In genomic region chrX:74325130-74326059, GRCh38 we compare ENCODE assay signal across 15 cellular contexts. TPM values are rescaled to one million over a fixed set of nuclear protein-coding genes. Genes with fewer than 3 reads are reported as not detected.
DNase-seq lines count a peak whose midpoint lies in the region; ATAC-seq and TF ChIP-seq lines count a peak whose summit lies in the region.
"Had no signal": no experiment of that assay in that cellular context is flagged by ENCODE, and none has a peak within 500 bp of the region (broad histone marks: within the 10 kb centered on the region; RNA-seq: fewer than 3 reads in every experiment).

No MANE protein-coding gene starts in this region.

- no peak for ATAC-seq in GM18907 (IDR thresholded peaks at IDR 0.05; ENCODE audit: unreplicated experiment)
- no peak for ATAC-seq in HG02852 (IDR thresholded peaks at IDR 0.05; ENCODE audit: unreplicated experiment)
- no peak for ATAC-seq in GM18517 (IDR thresholded peaks at IDR 0.05; ENCODE audit: unreplicated experiment)
- ATAC-seq: activated CD8-positive, alpha-beta memory T cell treated with anti-CD3 and anti-CD28 coated beads, Interleukin-2, amount 10 ng/mL, durations not matched to agents 7 days and 5 days had no signal

- H3K36me3 Mint-ChIP-seq in neural crest cell (ENCODE audit: low read depth): no peaks in the 10 kb centered on the region
- H3K36me3 Mint-ChIP-seq: activated CD8-positive, alpha-beta memory T cell treated with anti-CD3 and anti-CD28 coated beads, Interleukin-2, amount 10 ng/mL, durations not matched to agents 7 days and 5 days had no signal

- H3K27ac ChIP-seq in WERI-Rb-1: no peak overlapping the region

- peak overlapping the region; percentile 67 for H3K27ac Mint-ChIP-seq in neural crest cell (ENCODE audit: unreplicated experiment)
- H3K27ac Mint-ChIP-seq: activated CD8-positive, alpha-beta memory T cell treated with anti-CD3 and anti-CD28 coated beads, Interleukin-2, amount 10 ng/mL, durations not matched to agents 7 days and 5 days; dendritic cell treated with granulocyte-macrophage colony-stimulating factor and Interleukin-4, amounts not matched to agents 40 ng/mL and 50 ng/mL, for 4 days had no signal

- H3K27me3 Mint-ChIP-seq in neural crest cell (ENCODE audit: low read depth): no peaks in the 10 kb centered on the region
- H3K27me3 Mint-ChIP-seq: activated CD8-positive, alpha-beta memory T cell treated with anti-CD3 and anti-CD28 coated beads, Interleukin-2, amount 10 ng/mL, durations not matched to agents 7 days and 5 days had no signal

- H3K4me3 Mint-ChIP-seq in neural crest cell: no peak overlapping the region
- H3K4me3 Mint-ChIP-seq: activated CD8-positive, alpha-beta memory T cell treated with anti-CD3 and anti-CD28 coated beads, Interleukin-2, amount 10 ng/mL, durations not matched to agents 7 days and 5 days; dendritic cell treated with granulocyte-macrophage colony-stimulating factor and Interleukin-4, amounts not matched to agents 40 ng/mL and 50 ng/mL, for 4 days had no signal

- peaks cover 16% of the 10 kb centered on the region for H3K27me3 ChIP-seq in WERI-Rb-1 (ENCODE audit: insufficient read depth, low read depth, severe bottlenecking)

- peaks cover 32% of the 10 kb centered on the region for H3K4me1 Mint-ChIP-seq in neural crest cell
- H3K4me1 Mint-ChIP-seq: activated CD8-positive, alpha-beta memory T cell treated with anti-CD3 and anti-CD28 coated beads, Interleukin-2, amount 10 ng/mL, durations not matched to agents 7 days and 5 days had no signal

- no peaks in the 10 kb centered on the region for H3K9me3 ChIP-seq in WERI-Rb-1 (ENCODE audit: severe bottlenecking)

- peak; percentile 23 for DNase-seq in NCI-H2107 treated with DMSO at 0.1 percent for 48 hours (lab: John Stamatoyannopoulos, UW; ENCODE audit: unreplicated experiment)
- no peak for DNase-seq in NCI-H2107 (lab: John Stamatoyannopoulos, UW)
- peak; percentile 82 for DNase-seq in NCI-H1092 treated with DMSO at 0.1 percent for 48 hours (lab: John Stamatoyannopoulos, UW)
- DNase-seq in WERI-Rb-1: no peak
- no peak for DNase-seq in neural crest cell (ENCODE audit: low read depth, low spot score)
- DNase-seq: activated CD8-positive, alpha-beta memory T cell treated with anti-CD3 and anti-CD28 coated beads, Interleukin-2, amount 10 ng/mL, durations not matched to agents 7 days and 5 days; foreskin melanocyte; NCI-H510A treated with DMSO at 0.1 percent for 48 hours; T-helper 1 cell had no signal

- TF ChIP-seq CTCF in WERI-Rb-1 (IDR thresholded peaks at IDR 0.05; ENCODE audit: low read depth, low read length): 0 out of 2 replicates have a peak, but pooled peaks have one; percentile 7
- peak; percentile 25 for TF ChIP-seq CTCF in neural crest cell (conservative IDR thresholded peaks at IDR 0.05)

- H3K9me3 Mint-ChIP-seq in neural crest cell: no peaks in the 10 kb centered on the region
- H3K9me3 Mint-ChIP-seq: dendritic cell treated with granulocyte-macrophage colony-stimulating factor and Interleukin-4, amounts not matched to agents 40 ng/mL and 50 ng/mL, for 4 days had no signal

- H3K36me3 ChIP-seq in WERI-Rb-1: no peaks in the 10 kb centered on the region

- H3K4me3 ChIP-seq in WERI-Rb-1 (ENCODE audit: low read depth, low read length): no peak overlapping the region

RNA-seq across cellular contexts. Expression of gene ZCCHC13, which starts 21.4 kb away (rescaled TPM):
- not detected in 2 replicates for total RNA-seq in neural crest cell
- total RNA-seq: activated CD8-positive, alpha-beta memory T cell treated with anti-CD3 and anti-CD28 coated beads, Interleukin-2, amount 10 ng/mL, durations not matched to agents 7 days and 5 days; pulmonary artery endothelial cell; subcutaneous adipose tissue had no signal

Comparison
In these comparisons a context has a peak if more than half of its experiments do, and no peak if none do; other contexts are left out.
1. DNase-seq: peak in NCI-H2107 treated with DMSO at 0.1 percent for 48 hours (single experiment) and NCI-H1092 treated with DMSO at 0.1 percent for 48 hours (single experiment); none in NCI-H2107 (single experiment), WERI-Rb-1 (single experiment) and neural crest cell (single experiment).